ENCODE assay signal across 8 cellular contexts in the genomic region with DNA sequence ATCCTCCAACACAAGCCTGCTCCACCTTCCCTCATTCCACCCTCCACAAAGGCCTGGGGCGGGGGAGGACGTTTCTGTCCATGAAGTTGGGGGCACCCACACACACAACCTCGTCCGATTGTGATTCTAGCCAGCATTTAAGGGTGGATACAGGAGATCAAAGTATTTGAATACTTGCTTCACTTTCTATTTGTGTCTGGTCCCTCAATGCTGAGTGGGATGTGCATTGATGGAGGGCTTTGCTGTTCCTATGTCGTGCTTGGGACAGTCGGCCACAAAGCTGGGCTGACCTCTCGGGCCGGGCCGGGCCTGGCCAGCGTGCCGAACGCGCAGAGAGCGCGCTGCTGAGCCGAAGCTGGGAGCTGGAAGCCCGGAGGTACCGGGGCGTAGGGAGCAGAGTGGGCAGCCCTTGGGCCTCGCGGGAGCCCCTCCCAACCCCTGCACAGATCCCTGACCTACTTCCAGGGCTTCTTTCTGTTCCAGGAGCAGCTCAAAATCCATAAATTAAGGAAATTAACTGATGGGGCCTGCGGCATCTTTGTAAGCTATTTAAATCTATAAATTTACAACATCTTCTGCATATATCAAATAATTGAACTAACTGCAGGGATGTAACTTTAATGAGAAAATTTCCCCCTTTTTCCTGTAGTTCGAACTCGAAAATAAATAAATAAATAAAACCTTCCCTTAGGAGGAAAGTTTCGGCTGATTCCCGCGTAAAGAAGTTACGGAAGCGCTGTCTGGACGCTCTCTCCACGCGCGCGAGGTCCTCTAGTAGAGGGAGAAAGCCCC. TPM values are rescaled to one million over a fixed set of nuclear protein-coding genes. Genes with fewer than 3 reads are reported as not detected.
DNase-seq lines count a peak whose midpoint lies in the region; ATAC-seq and TF ChIP-seq lines count a peak whose summit lies in the region.

No MANE protein-coding gene starts in this region.

- no peak for ATAC-seq in GM19397 (IDR thresholded peaks at IDR 0.05; ENCODE audit: unreplicated experiment)
- ATAC-seq in GM18498 (IDR thresholded peaks at IDR 0.05; ENCODE audit: unreplicated experiment), result no peak
- no peak for ATAC-seq in GM19467 (IDR thresholded peaks at IDR 0.05; ENCODE audit: unreplicated experiment)

- H3K27me3 Mint-ChIP-seq in activated T-helper 1 cell treated with anti-CD3 and anti-CD28 coated beads, Interleukin-12 subunit alpha, Interleukin-12 subunit beta, Interleukin-2, Interleukin-4 antibody, amounts not matched to agents 30 ng/mL and 10 ng/mL and 1 ng/mL, durations not matched to agents 14 hours and 24 hours and 36 hours (ENCODE audit: insufficient read depth), result peaks cover 28% of the 10 kb centered on the region

- WGBS in hepatocyte (ENCODE audit: low lambda C conversion rate, missing lambda C conversion rate), result 21% methylated on average over 34 of the region's 34 CpGs

- H3K4me2 ChIP-seq in hepatocyte, result peak overlapping the region; percentile 97

- H3K27ac Mint-ChIP-seq in activated T-helper 1 cell treated with anti-CD3 and anti-CD28 coated beads, Interleukin-12 subunit alpha, Interleukin-12 subunit beta, Interleukin-2, Interleukin-4 antibody, amounts not matched to agents 30 ng/mL and 10 ng/mL and 1 ng/mL, durations not matched to agents 14 hours and 24 hours and 36 hours, result no peak overlapping the region

- H4K20me1 ChIP-seq in hepatocyte (ENCODE audit: insufficient read depth, poor library complexity, severe bottlenecking), result no peaks in the 10 kb centered on the region

- H3K9me3 ChIP-seq in HEK293 (ENCODE audit: control insufficient read depth, insufficient read depth, low read depth, low read length) (no peaks in the 10 kb centered on the region), hepatocyte (ENCODE audit: low read depth) (no peaks in the 10 kb centered on the region)

- intact Hi-C loops in activated T-helper 1 cell treated with anti-CD3 and anti-CD28 coated beads, Interleukin-12 subunit alpha, Interleukin-12 subunit beta, Interleukin-2, Interleukin-4 antibody, amounts not matched to agents 30 ng/mL and 10 ng/mL and 1 ng/mL, durations not matched to agents 14 hours and 24 hours and 36 hours (cut with micrococcal nuclease), result loop anchor here (1.0 kb wide), 1 partner anchor 26 kb away; no protein-coding TSS in a partner anchor

- H3K79me2 ChIP-seq in hepatocyte, result peaks cover 6% of the 10 kb centered on the region

- no peaks in the 10 kb centered on the region for H3K9me3 Mint-ChIP-seq in activated T-helper 1 cell treated with anti-CD3 and anti-CD28 coated beads, Interleukin-12 subunit alpha, Interleukin-12 subunit beta, Interleukin-2, Interleukin-4 antibody, amounts not matched to agents 30 ng/mL and 10 ng/mL and 1 ng/mL, durations not matched to agents 14 hours and 24 hours and 36 hours

- peak overlapping the region; percentile 67 for H3K4me3 Mint-ChIP-seq in activated T-helper 1 cell treated with anti-CD3 and anti-CD28 coated beads, Interleukin-12 subunit alpha, Interleukin-12 subunit beta, Interleukin-2, Interleukin-4 antibody, amounts not matched to agents 30 ng/mL and 10 ng/mL and 1 ng/mL, durations not matched to agents 14 hours and 24 hours and 36 hours

- H3K4me1 ChIP-seq in HEK293 (ENCODE audit: control insufficient read depth, insufficient read depth, low read length) (peaks cover 18% of the 10 kb centered on the region), hepatocyte (ENCODE audit: insufficient read depth) (peaks cover 5% of the 10 kb centered on the region)

- POLR2A ChIA-PET in HEK293 (lab: Yijun Ruan, JAX), result interaction anchor here (0.6 to 1.2 kb wide), 9 partner anchors 10 to 1779 kb away, joined by 3 to 6 read pairs (median 4); no protein-coding TSS in a partner anchor

- DNase-seq in activated T-helper 1 cell treated with anti-CD3 and anti-CD28 coated beads, Interleukin-12 subunit alpha, Interleukin-12 subunit beta, Interleukin-2, Interleukin-4 antibody, amounts not matched to agents 30 ng/mL and 10 ng/mL and 1 ng/mL, durations not matched to agents 14 hours and 24 hours and 36 hours (ENCODE audit: low spot score), result no peak
- DNase-seq in hepatocyte (ENCODE audit: low spot score) (no peak), cortex of kidney (lab: John Stamatoyannopoulos, UW) (no peak)

- H3K9me2 ChIP-seq in hepatocyte (replicated peaks; ENCODE audit: insufficient read depth), result no peaks in the 10 kb centered on the region

- CTCF ChIA-PET in HEK293 (lab: Yijun Ruan, JAX), result interaction anchor here (0.5 to 9.5 kb wide), 65 partner anchors 9 to 1541 kb away, joined by 3 to 171 read pairs (median 4); no protein-coding TSS in a partner anchor

- peak overlapping the region; percentile 63 for H3K4me3 ChIP-seq in HEK293 (ENCODE audit: low read depth, low read length)
- peak overlapping the region; percentile 93 for H3K4me3 ChIP-seq in hepatocyte
- peak overlapping the region; percentile 58 to 80 (median 77) for H3K4me3 ChIP-seq in skin epidermis

- H2AFZ ChIP-seq in hepatocyte, result peak overlapping the region; percentile 70

- no peaks in the 10 kb centered on the region for H3K36me3 Mint-ChIP-seq in activated T-helper 1 cell treated with anti-CD3 and anti-CD28 coated beads, Interleukin-12 subunit alpha, Interleukin-12 subunit beta, Interleukin-2, Interleukin-4 antibody, amounts not matched to agents 30 ng/mL and 10 ng/mL and 1 ng/mL, durations not matched to agents 14 hours and 24 hours and 36 hours (ENCODE audit: low read depth)

- H3K4me1 Mint-ChIP-seq in activated T-helper 1 cell treated with anti-CD3 and anti-CD28 coated beads, Interleukin-12 subunit alpha, Interleukin-12 subunit beta, Interleukin-2, Interleukin-4 antibody, amounts not matched to agents 30 ng/mL and 10 ng/mL and 1 ng/mL, durations not matched to agents 14 hours and 24 hours and 36 hours (ENCODE audit: low read depth), result no peaks in the 10 kb centered on the region

- H3K27me3 ChIP-seq in hepatocyte, result no peaks in the 10 kb centered on the region

- TF ChIP-seq CTCF in HEK293 (tag by site-specific recombination; IDR thresholded peaks at IDR 0.05) (no peak), hepatocyte (IDR thresholded peaks at IDR 0.05; ENCODE audit: poor library complexity) (no peak)

- peaks cover 4% of the 10 kb centered on the region in 2 experiments; a peak in 2 of 3 replicates for H3K36me3 ChIP-seq in HEK293 (ENCODE audit: control insufficient read depth in 2 of 2, insufficient read depth in 1 of 2, low read length in 2 of 2)
- no peaks in the 10 kb centered on the region for H3K36me3 ChIP-seq in hepatocyte (replicated peaks; ENCODE audit: insufficient read depth, low read depth)

- peak overlapping the region; percentile 100 for H3K27ac ChIP-seq in HEK293 (ENCODE audit: extremely low read depth, low read depth, low read length)
- peak overlapping the region; percentile 96 for H3K27ac ChIP-seq in hepatocyte
- peak overlapping the region; percentile 81 to 99 (median 98) for H3K27ac ChIP-seq in skin epidermis

TF ChIP-seq in HEK293, 187 proteins besides CTCF, POLR2A, EP300 and RAD21 (continues in another document):
- peak; percentile 51 for TF ChIP-seq ZFHX2 (tag by site-specific recombination; conservative IDR thresholded peaks at IDR 0.05)
- TF ChIP-seq, protein P1, sequence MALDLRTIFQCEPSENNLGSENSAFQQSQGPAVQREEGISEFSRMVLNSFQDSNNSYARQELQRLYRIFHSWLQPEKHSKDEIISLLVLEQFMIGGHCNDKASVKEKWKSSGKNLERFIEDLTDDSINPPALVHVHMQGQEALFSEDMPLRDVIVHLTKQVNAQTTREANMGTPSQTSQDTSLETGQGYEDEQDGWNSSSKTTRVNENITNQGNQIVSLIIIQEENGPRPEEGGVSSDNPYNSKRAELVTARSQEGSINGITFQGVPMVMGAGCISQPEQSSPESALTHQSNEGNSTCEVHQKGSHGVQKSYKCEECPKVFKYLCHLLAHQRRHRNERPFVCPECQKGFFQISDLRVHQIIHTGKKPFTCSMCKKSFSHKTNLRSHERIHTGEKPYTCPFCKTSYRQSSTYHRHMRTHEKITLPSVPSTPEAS (tag by site-specific recombination; IDR thresholded peaks at IDR 0.05), result no peak
- TF ChIP-seq, protein P2, sequence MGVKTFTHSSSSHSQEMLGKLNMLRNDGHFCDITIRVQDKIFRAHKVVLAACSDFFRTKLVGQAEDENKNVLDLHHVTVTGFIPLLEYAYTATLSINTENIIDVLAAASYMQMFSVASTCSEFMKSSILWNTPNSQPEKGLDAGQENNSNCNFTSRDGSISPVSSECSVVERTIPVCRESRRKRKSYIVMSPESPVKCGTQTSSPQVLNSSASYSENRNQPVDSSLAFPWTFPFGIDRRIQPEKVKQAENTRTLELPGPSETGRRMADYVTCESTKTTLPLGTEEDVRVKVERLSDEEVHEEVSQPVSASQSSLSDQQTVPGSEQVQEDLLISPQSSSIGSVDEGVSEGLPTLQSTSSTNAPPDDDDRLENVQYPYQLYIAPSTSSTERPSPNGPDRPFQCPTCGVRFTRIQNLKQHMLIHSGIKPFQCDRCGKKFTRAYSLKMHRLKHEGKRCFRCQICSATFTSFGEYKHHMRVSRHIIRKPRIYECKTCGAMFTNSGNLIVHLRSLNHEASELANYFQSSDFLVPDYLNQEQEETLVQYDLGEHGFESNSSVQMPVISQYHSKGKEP (tag by site-specific recombination; IDR thresholded peaks at IDR 0.05), result no peak

RNA-seq across cellular contexts. Expression of a gene that starts 1.9 kb away (rescaled TPM):
- total RNA-seq in activated T-helper 1 cell treated with anti-CD3 and anti-CD28 coated beads, Interleukin-12 subunit alpha, Interleukin-12 subunit beta, Interleukin-2, Interleukin-4 antibody, amounts not matched to agents 30 ng/mL and 10 ng/mL and 1 ng/mL, durations not matched to agents 14 hours and 24 hours and 36 hours, result 12.5 and 12.6 TPM in 2 replicates
- total RNA-seq in hepatocyte, result 25.9 and 55.8 TPM in 2 replicates
- polyA plus RNA-seq in hepatocyte, result 8.4 and 10.1 TPM in 2 replicates
